Comparison of ENCODE assay signal across 15 cellular contexts in genomic region chr2:218002103-218002502, GRCh38. TPM values are rescaled to one million over a fixed set of nuclear protein-coding genes. Genes with fewer than 3 reads are reported as not detected.
DNase-seq lines count a peak whose midpoint lies in the region; ATAC-seq and TF ChIP-seq lines count a peak whose summit lies in the region.
"Had no signal": no experiment of that assay in that cellular context is flagged by ENCODE, and none has a peak within 500 bp of the region (broad histone marks: within the 10 kb centered on the region; RNA-seq: fewer than 3 reads in every experiment).

No MANE protein-coding gene starts in this region.

- H3K36me3 ChIP-seq in left ventricle myocardium inferior: no peaks in the 10 kb centered on the region
- H3K36me3 ChIP-seq in prostate gland: no peaks in the 10 kb centered on the region
- H3K36me3 ChIP-seq: upper lobe of left lung had no signal

- CTCF ChIA-PET in activated naive CD4-positive, alpha-beta T cell treated with anti-CD3 and anti-CD28 coated beads, Interleukin-2, amount 10 ng/mL, durations not matched to agents 7 days and 5 days (lab: Charles Lee): interaction anchor here (1.2 to 1.9 kb wide), 4 partner anchors 8 to 117 kb away, joined by 3 to 4 read pairs (median 3); no protein-coding TSS in a partner anchor

- H3K9me3 ChIP-seq in left ventricle myocardium inferior (replicated peaks) (no peaks in the 10 kb centered on the region), prostate gland (no peaks in the 10 kb centered on the region)
- H3K9me3 ChIP-seq: upper lobe of left lung had no signal

- no peak overlapping the region for H3K4me3 Mint-ChIP-seq in activated naive CD4-positive, alpha-beta T cell treated with anti-CD3 and anti-CD28 coated beads, Interleukin-2, amount 10 ng/mL, durations not matched to agents 7 days and 5 days
- H3K4me3 Mint-ChIP-seq: memory B cell had no signal

- no peaks in the 10 kb centered on the region for H3K9me3 Mint-ChIP-seq in activated naive CD4-positive, alpha-beta T cell treated with anti-CD3 and anti-CD28 coated beads, Interleukin-2, amount 10 ng/mL, durations not matched to agents 7 days and 5 days
- H3K9me3 Mint-ChIP-seq: memory B cell had no signal

- no peak overlapping the region for H3K27ac Mint-ChIP-seq in activated naive CD4-positive, alpha-beta T cell treated with anti-CD3 and anti-CD28 coated beads, Interleukin-2, amount 10 ng/mL, durations not matched to agents 7 days and 5 days
- H3K27ac Mint-ChIP-seq: memory B cell had no signal

- peaks cover 28% of the 10 kb centered on the region for H3K27me3 Mint-ChIP-seq in activated naive CD4-positive, alpha-beta T cell treated with anti-CD3 and anti-CD28 coated beads, Interleukin-2, amount 10 ng/mL, durations not matched to agents 7 days and 5 days

- no peak for TF ChIP-seq POLR2A in prostate gland (IDR thresholded peaks at IDR 0.05)

- H3K27me3 ChIP-seq in left ventricle myocardium inferior (ENCODE audit: low read depth): no peaks in the 10 kb centered on the region
- H3K27me3 ChIP-seq in prostate gland (replicated peaks; ENCODE audit: insufficient read depth): no peaks in the 10 kb centered on the region
- H3K27me3 ChIP-seq: upper lobe of left lung had no signal

- ATAC-seq in left ventricle myocardium superior: no peak
- no peak for ATAC-seq in HG02852 (IDR thresholded peaks at IDR 0.05; ENCODE audit: unreplicated experiment)
- no peak for ATAC-seq in GM21515 (IDR thresholded peaks at IDR 0.05; ENCODE audit: unreplicated experiment)

- DNase-seq in left ventricle myocardium inferior: no peak
- DNase-seq in left ventricle myocardium superior: no peak
- no peak for DNase-seq in fibroblast of pulmonary artery (ENCODE audit: low read depth)
- no peak for DNase-seq in prostate gland (ENCODE audit: low spot score)
- no peak for DNase-seq in activated naive CD4-positive, alpha-beta T cell treated with anti-CD3 and anti-CD28 coated beads, Interleukin-2, amount 10 ng/mL, durations not matched to agents 7 days and 5 days
- no peak for DNase-seq in midbrain (lab: John Stamatoyannopoulos, UW)
- DNase-seq: activated CD4-positive, CD25-positive, alpha-beta regulatory T cell; activated T-cell treated with anti-CD3 and anti-CD28 coated beads for 4 hours; DMS79; MM.1S; NK-92 treated with Interleukin-12 subunit alpha and Interleukin-12 subunit beta, amount 100 ng/mL, for 24 hours; upper lobe of left lung had no signal

- no peaks in the 10 kb centered on the region for H3K4me1 Mint-ChIP-seq in activated naive CD4-positive, alpha-beta T cell treated with anti-CD3 and anti-CD28 coated beads, Interleukin-2, amount 10 ng/mL, durations not matched to agents 7 days and 5 days
- H3K4me1 Mint-ChIP-seq: memory B cell had no signal

- TF ChIP-seq CTCF in left ventricle myocardium inferior (IDR thresholded peaks at IDR 0.05; ENCODE audit: borderline replicate concordance) (no peak), fibroblast of pulmonary artery (IDR thresholded peaks at IDR 0.05; ENCODE audit: low read length, missing control alignments) (no peak), prostate gland (IDR thresholded peaks at IDR 0.05) (no peak)

- H3K4me1 ChIP-seq in left ventricle myocardium inferior (peaks cover 42% of the 10 kb centered on the region), prostate gland (replicated peaks) (no peaks in the 10 kb centered on the region)

- intact Hi-C loops in left ventricle myocardium inferior (cut with micrococcal nuclease): no loop called here
- intact Hi-C loops in left ventricle myocardium superior (cut with micrococcal nuclease): no loop called here
- intact Hi-C loops in prostate gland (cut with DNase I): no loop called here

- H3K4me3 ChIP-seq in left ventricle myocardium inferior: peak overlapping the region; percentile 58
- peak overlapping the region; percentile 68 for H3K4me3 ChIP-seq in fibroblast of pulmonary artery (replicated peaks; ENCODE audit: low read depth, low read length)
- H3K4me3 ChIP-seq in prostate gland: peak overlapping the region; percentile 14 to 25

- H3K27ac ChIP-seq in left ventricle myocardium inferior (replicated peaks) (peak overlapping the region; percentile 85), prostate gland (peak overlapping the region; percentile 64 to 75)

- H3K36me3 Mint-ChIP-seq in activated naive CD4-positive, alpha-beta T cell treated with anti-CD3 and anti-CD28 coated beads, Interleukin-2, amount 10 ng/mL, durations not matched to agents 7 days and 5 days: no peaks in the 10 kb centered on the region
- H3K36me3 Mint-ChIP-seq: memory B cell had no signal

- 54% methylated on average over 3 of the region's 3 CpGs for WGBS in prostate gland

RNA-seq across cellular contexts. Expression of gene TNS1, which starts 0.7 kb away (rescaled TPM):
- total RNA-seq in left ventricle myocardium inferior (828 TPM), left ventricle myocardium superior (783 TPM), prostate gland (100 to 1,000 TPM; 238 to 659 TPM)
